ENCODE assay signal across 8 cellular contexts in the genomic region with DNA sequence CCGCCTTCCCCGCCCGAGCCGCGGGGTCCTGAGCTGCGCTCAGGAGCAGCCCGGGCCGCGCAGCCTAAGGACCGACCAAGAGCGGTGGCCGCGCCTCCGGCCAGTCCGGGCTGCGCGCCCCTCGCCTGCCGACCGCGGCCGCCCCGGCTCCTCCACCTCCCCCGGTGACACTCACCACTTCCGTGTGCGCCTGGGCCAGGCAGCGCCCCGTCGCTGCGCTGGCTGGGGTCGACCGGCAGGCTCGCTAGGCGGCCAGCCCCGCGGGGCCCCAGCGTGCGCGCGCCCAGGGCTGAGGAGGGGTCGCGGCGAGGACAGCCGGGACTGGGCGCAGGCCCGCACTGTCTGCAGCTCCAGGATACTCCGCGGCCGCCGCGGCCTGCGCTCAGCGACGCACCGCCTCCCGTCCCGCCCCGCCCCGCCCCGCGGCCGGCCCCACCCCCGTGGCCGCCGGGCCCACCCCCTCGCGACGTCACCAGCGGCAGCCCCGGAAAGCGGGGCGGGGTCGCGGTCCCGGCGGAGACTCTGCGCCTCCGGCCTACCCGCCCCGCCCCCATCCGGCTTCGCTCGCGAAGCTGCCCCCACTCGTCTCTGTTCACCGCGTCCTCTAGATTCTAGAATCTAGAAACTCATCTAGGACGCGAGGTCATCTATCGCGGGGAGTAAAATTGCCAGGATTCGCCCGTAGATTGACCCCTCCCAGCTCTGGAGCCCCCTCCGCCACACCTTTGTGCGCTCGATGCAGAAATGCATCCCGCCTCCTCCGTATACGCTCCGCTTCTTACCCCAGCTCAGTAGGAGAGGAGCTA. TPM values are rescaled to one million over a fixed set of nuclear protein-coding genes. Genes with fewer than 3 reads are reported as not detected.
DNase-seq lines count a peak whose midpoint lies in the region; ATAC-seq and TF ChIP-seq lines count a peak whose summit lies in the region.

TSS of gene JAK1 (minus strand) at position 392 of the 806 bp plus-strand sequence. CDS start 80,285 bp downstream, outside the sequence.

- no peak for TF ChIP-seq CTCF in endothelial cell (IDR thresholded peaks at IDR 0.05; ENCODE audit: unreplicated experiment)

- peaks cover 45% of the 10 kb centered on the region for H3K4me1 Mint-ChIP-seq in endothelial cell (ENCODE audit: unreplicated experiment)

- peaks cover 13% of the 10 kb centered on the region for H3K36me3 Mint-ChIP-seq in endothelial cell (ENCODE audit: low read depth, unreplicated experiment)

- peak within 1 kb of the TSS; percentile 96 for H3K4me3 Mint-ChIP-seq in endothelial cell (ENCODE audit: unreplicated experiment)

- peak within 1 kb of the TSS; percentile 91 for H3K27ac Mint-ChIP-seq in endothelial cell (ENCODE audit: unreplicated experiment)

- H3K9me3 Mint-ChIP-seq in endothelial cell (ENCODE audit: unreplicated experiment) = no peaks in the 10 kb centered on the region

- peak; percentile 57 for ATAC-seq in GM19468 (IDR thresholded peaks at IDR 0.05; ENCODE audit: extremely low read depth, unreplicated experiment)

- DNase-seq in COR-L47 (lab: John Stamatoyannopoulos, UW) (peak; percentile 83), HS-27A (ENCODE audit: low read depth) (peak; percentile 42), NOMO-1 treated with dmso at 0.1 percent for 144 hours (lab: John Stamatoyannopoulos, UW; ENCODE audit: unreplicated experiment) (peak; percentile 54), endothelial cell (ENCODE audit: low spot score) (peak; percentile 92), midbrain (lab: John Stamatoyannopoulos, UW) (peak; percentile 89)
- DNase-seq in activated CD8-positive, alpha-beta memory T cell treated with anti-CD3 and anti-CD28 coated beads, Interleukin-2, amount 50 U/mL, for 24 hours (ENCODE audit: extremely low read depth) = peak; percentile 59
- peak; percentile 79 to 82 for DNase-seq in stimulated activated CD8-positive, alpha-beta memory T cell treated with anti-CD3 and anti-CD28 coated beads, Interleukin-15, amount 100 ng/mL, for 48 hours (ENCODE audit: low read depth in 2 of 2)

- H3K27me3 Mint-ChIP-seq in endothelial cell (ENCODE audit: unreplicated experiment) = peaks cover 8% of the 10 kb centered on the region

RNA-seq across cellular contexts. Expression of gene JAK1, which starts in this region (rescaled TPM):
- total RNA-seq in endothelial cell (ENCODE audit: unreplicated experiment) = 202 TPM

Comparison
In these comparisons a context has a peak if more than half of its experiments do, and no peak if none do; other contexts are left out.
1. Peak in every context shown above with its lines: DNase-seq and ATAC-seq.
2. DNase-seq: peak in every context shown above with its lines; median percentile 92 in endothelial cell; 89 in midbrain; 83 in COR-L47; 80 in stimulated activated CD8-positive, alpha-beta memory T cell treated with anti-CD3 and anti-CD28 coated beads, Interleukin-15, amount 100 ng/mL, for 48 hours; 59 in activated CD8-positive, alpha-beta memory T cell treated with anti-CD3 and anti-CD28 coated beads, Interleukin-2, amount 50 U/mL, for 24 hours; 54 in NOMO-1 treated with dmso at 0.1 percent for 144 hours; 42 in HS-27A.